Comparison of ENCODE assay signal across 8 cellular contexts in the genomic region with DNA sequence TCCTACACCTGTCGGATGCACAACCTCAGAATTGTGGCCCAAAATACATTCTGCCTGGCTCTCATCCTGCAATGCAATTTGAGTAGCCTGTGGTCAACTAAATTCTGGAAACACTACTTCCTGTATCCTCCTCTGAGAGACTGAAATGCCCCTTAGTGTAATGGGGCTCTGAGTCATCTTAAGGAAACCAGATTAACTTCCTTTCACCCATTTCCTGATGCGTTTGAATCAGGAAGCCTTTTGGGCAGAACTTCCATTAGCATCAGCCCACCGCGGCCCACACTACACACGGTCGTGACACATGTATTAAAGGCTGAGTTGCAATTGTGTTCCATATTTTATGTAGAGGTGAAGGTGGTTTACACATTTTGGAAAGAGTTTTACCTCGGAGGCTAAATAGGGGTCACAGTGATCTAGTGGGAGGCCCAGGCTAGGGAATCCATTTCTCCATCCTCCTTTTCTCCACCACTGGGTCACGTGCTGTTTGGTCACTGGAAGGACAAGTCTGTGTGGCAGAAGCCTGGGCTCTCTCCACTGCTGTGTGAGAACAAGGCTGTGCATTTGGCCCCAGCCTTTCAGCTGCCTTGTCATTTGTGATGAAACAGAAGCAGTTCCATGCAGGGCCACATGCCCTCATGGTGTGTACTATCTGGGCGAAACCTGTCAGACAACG. TPM values are rescaled to one million over a fixed set of nuclear protein-coding genes. Genes with fewer than 3 reads are reported as not detected.
DNase-seq lines count a peak whose midpoint lies in the region; FAIRE-seq and TF ChIP-seq lines count a peak whose summit lies in the region.

No MANE protein-coding gene starts in this region.

- peaks cover 25% of the 10 kb centered on the region for H3K4me1 Mint-ChIP-seq in type B pancreatic cell (ENCODE audit: unreplicated experiment)
- peaks cover 27% of the 10 kb centered on the region for H3K4me1 Mint-ChIP-seq in activated T-helper 1 cell treated with anti-CD3 and anti-CD28 coated beads, Interleukin-12 subunit alpha, Interleukin-12 subunit beta, Interleukin-2, Interleukin-4 antibody, amounts not matched to agents 30 ng/mL and 10 ng/mL and 1 ng/mL, durations not matched to agents 14 hours and 24 hours and 36 hours (ENCODE audit: low read depth)

- H3K36me3 ChIP-seq in esophagus squamous epithelium: peaks cover 0 to 18% (median 0%) of the 10 kb centered on the region in 3 donors
- no peaks in the 10 kb centered on the region for H3K36me3 ChIP-seq in uterus
- peaks cover 34% of the 10 kb centered on the region for H3K36me3 ChIP-seq in MG63

- TF ChIP-seq POLR2A in esophagus squamous epithelium (IDR thresholded peaks at IDR 0.05) (no peak), uterus (IDR thresholded peaks at IDR 0.05) (no peak)

- no peak for TF ChIP-seq CTCF in esophagus squamous epithelium (IDR thresholded peaks at IDR 0.05)
- TF ChIP-seq CTCF in uterus (IDR thresholded peaks at IDR 0.05): no peak
- no peak for TF ChIP-seq CTCF in type B pancreatic cell (conservative IDR thresholded peaks at IDR 0.05)

- no peak overlapping the region for H3K27ac Mint-ChIP-seq in type B pancreatic cell
- H3K27ac Mint-ChIP-seq in activated T-helper 1 cell treated with anti-CD3 and anti-CD28 coated beads, Interleukin-12 subunit alpha, Interleukin-12 subunit beta, Interleukin-2, Interleukin-4 antibody, amounts not matched to agents 30 ng/mL and 10 ng/mL and 1 ng/mL, durations not matched to agents 14 hours and 24 hours and 36 hours: no peak overlapping the region

- peak; percentile 20 for DNase-seq in stimulated activated CD4-positive, alpha-beta T cell treated with anti-CD3 and anti-CD28 coated beads, Interleukin-15, amount 100 ng/mL, for 24 hours
- DNase-seq in stimulated activated CD4-positive, alpha-beta T cell treated with anti-CD3 and anti-CD28 coated beads, Interleukin-4, amount 100 ng/mL, for 1 hour: no peak
- peak; percentile 70 for DNase-seq in RCC 7860 (ENCODE audit: low spot score)
- no peak for DNase-seq in esophagus squamous epithelium (lab: John Stamatoyannopoulos, UW)
- no peak for DNase-seq in uterus
- DNase-seq in type B pancreatic cell (ENCODE audit: extremely low spot score, unreplicated experiment): no peak
- DNase-seq in MG63: no peak
- no peak for DNase-seq in activated T-helper 1 cell treated with anti-CD3 and anti-CD28 coated beads, Interleukin-12 subunit alpha, Interleukin-12 subunit beta, Interleukin-2, Interleukin-4 antibody, amounts not matched to agents 30 ng/mL and 10 ng/mL and 1 ng/mL, durations not matched to agents 14 hours and 24 hours and 36 hours (ENCODE audit: low spot score)

- WGBS in esophagus squamous epithelium, 2 donors: 74 to 83% methylated on average over 6 to 8 of the region's 10 CpGs

- no peaks in the 10 kb centered on the region for H3K27me3 Mint-ChIP-seq in type B pancreatic cell
- H3K27me3 Mint-ChIP-seq in activated T-helper 1 cell treated with anti-CD3 and anti-CD28 coated beads, Interleukin-12 subunit alpha, Interleukin-12 subunit beta, Interleukin-2, Interleukin-4 antibody, amounts not matched to agents 30 ng/mL and 10 ng/mL and 1 ng/mL, durations not matched to agents 14 hours and 24 hours and 36 hours (ENCODE audit: insufficient read depth): no peaks in the 10 kb centered on the region

- H3K4me1 ChIP-seq in esophagus squamous epithelium: peaks cover 13 to 45% (median 26%) of the 10 kb centered on the region in 3 donors
- H3K4me1 ChIP-seq in uterus: peaks cover 3 to 7% of the 10 kb centered on the region in 2 donors

- intact Hi-C loops in esophagus squamous epithelium (cut with DNase I): no loop called here
- intact Hi-C loops in uterus (cut with DNase I; ENCODE audit: low total_unique reads): no loop called here
- intact Hi-C loops in activated T-helper 1 cell treated with anti-CD3 and anti-CD28 coated beads, Interleukin-12 subunit alpha, Interleukin-12 subunit beta, Interleukin-2, Interleukin-4 antibody, amounts not matched to agents 30 ng/mL and 10 ng/mL and 1 ng/mL, durations not matched to agents 14 hours and 24 hours and 36 hours (cut with micrococcal nuclease): loop anchor here (5.0 kb wide), 1 partner anchor 68 kb away; no protein-coding TSS in a partner anchor

- H3K4me3 ChIP-seq in esophagus squamous epithelium (no peak overlapping the region), uterus (no peak overlapping the region), MG63 (no peak overlapping the region)

- peak overlapping the region in 3 of 4 donors; percentile 15 to 49 (median 42) for H3K27ac ChIP-seq in esophagus squamous epithelium
- peak overlapping the region; percentile 54 to 72 for H3K27ac ChIP-seq in uterus

- H3K4me3 Mint-ChIP-seq in type B pancreatic cell: no peak overlapping the region
- H3K4me3 Mint-ChIP-seq in activated T-helper 1 cell treated with anti-CD3 and anti-CD28 coated beads, Interleukin-12 subunit alpha, Interleukin-12 subunit beta, Interleukin-2, Interleukin-4 antibody, amounts not matched to agents 30 ng/mL and 10 ng/mL and 1 ng/mL, durations not matched to agents 14 hours and 24 hours and 36 hours: no peak overlapping the region

- H3K27me3 ChIP-seq in esophagus squamous epithelium (no peaks in the 10 kb centered on the region), uterus (no peaks in the 10 kb centered on the region), MG63 (no peaks in the 10 kb centered on the region)

- H3K9me3 ChIP-seq in esophagus squamous epithelium (no peaks in the 10 kb centered on the region), uterus (no peaks in the 10 kb centered on the region), MG63 (no peaks in the 10 kb centered on the region)

- H3K36me3 Mint-ChIP-seq in type B pancreatic cell: peaks cover 11% of the 10 kb centered on the region
- H3K36me3 Mint-ChIP-seq in activated T-helper 1 cell treated with anti-CD3 and anti-CD28 coated beads, Interleukin-12 subunit alpha, Interleukin-12 subunit beta, Interleukin-2, Interleukin-4 antibody, amounts not matched to agents 30 ng/mL and 10 ng/mL and 1 ng/mL, durations not matched to agents 14 hours and 24 hours and 36 hours (ENCODE audit: low read depth): no peaks in the 10 kb centered on the region

- no peaks in the 10 kb centered on the region for H3K9me3 Mint-ChIP-seq in type B pancreatic cell
- H3K9me3 Mint-ChIP-seq in activated T-helper 1 cell treated with anti-CD3 and anti-CD28 coated beads, Interleukin-12 subunit alpha, Interleukin-12 subunit beta, Interleukin-2, Interleukin-4 antibody, amounts not matched to agents 30 ng/mL and 10 ng/mL and 1 ng/mL, durations not matched to agents 14 hours and 24 hours and 36 hours: no peaks in the 10 kb centered on the region

- peak; percentile 39 for FAIRE-seq in RCC 7860 (lab: Jason Lieb, UNC)

RNA-seq across cellular contexts. Expression of gene DAP, which starts 55.9 kb away (rescaled TPM):
- 10 to 100 TPM; 15.7 to 35.5 (median 29.5) TPM for total RNA-seq in esophagus squamous epithelium
- total RNA-seq in uterus: 10 to 100 TPM; 38.2 to 83.9 (median 50.0) TPM
- 82.7 and 102 TPM in 2 replicates for total RNA-seq in type B pancreatic cell (ENCODE audit: low replicate concordance)
- 20.1 and 26.4 TPM in 2 replicates for total RNA-seq in MG63 (2014; rRNA removed; shearing (Covaris generic); ENCODE audit: low replicate concordance)
- 62.6 and 64.7 TPM in 2 replicates for total RNA-seq in activated T-helper 1 cell treated with anti-CD3 and anti-CD28 coated beads, Interleukin-12 subunit alpha, Interleukin-12 subunit beta, Interleukin-2, Interleukin-4 antibody, amounts not matched to agents 30 ng/mL and 10 ng/mL and 1 ng/mL, durations not matched to agents 14 hours and 24 hours and 36 hours

Comparison
In these comparisons a context has a peak if more than half of its experiments do, and no peak if none do; other contexts are left out.
1. DNase-seq: peak in stimulated activated CD4-positive, alpha-beta T cell treated with anti-CD3 and anti-CD28 coated beads, Interleukin-15, amount 100 ng/mL, for 24 hours (single experiment) and RCC 7860 (single experiment); none in stimulated activated CD4-positive, alpha-beta T cell treated with anti-CD3 and anti-CD28 coated beads, Interleukin-4, amount 100 ng/mL, for 1 hour (single experiment), esophagus squamous epithelium (single experiment), uterus (0 of 2), type B pancreatic cell (single experiment), MG63 (single experiment) and activated T-helper 1 cell treated with anti-CD3 and anti-CD28 coated beads, Interleukin-12 subunit alpha, Interleukin-12 subunit beta, Interleukin-2, Interleukin-4 antibody, amounts not matched to agents 30 ng/mL and 10 ng/mL and 1 ng/mL, durations not matched to agents 14 hours and 24 hours and 36 hours (single experiment).